Comparison of ENCODE assay signal across 7 cellular contexts in the genomic region with DNA sequence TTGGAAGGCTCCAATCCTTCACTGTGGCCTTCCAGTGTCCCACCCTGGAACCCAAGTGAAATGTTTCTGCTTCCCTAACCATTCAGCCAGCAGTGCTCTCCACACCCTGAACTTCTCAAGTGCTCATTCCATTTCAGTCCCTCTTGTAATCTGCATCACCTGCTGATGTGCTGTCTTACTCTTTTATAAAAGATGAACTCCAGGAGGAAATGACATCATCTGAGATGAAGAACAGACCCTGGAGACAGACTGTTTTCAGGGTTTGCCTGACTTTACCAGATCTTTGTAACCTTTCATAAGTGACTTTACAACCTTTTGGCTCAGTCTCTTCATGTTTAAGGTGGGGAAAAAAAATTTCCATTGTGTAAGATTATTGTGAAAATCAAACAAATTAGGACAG.
"Had no signal": no experiment of that assay in that cellular context is flagged by ENCODE, and none has a peak within 500 bp of the region (broad histone marks: within the 10 kb centered on the region; RNA-seq: fewer than 3 reads in every experiment).

No MANE protein-coding gene starts in this region.

- H3K27ac ChIP-seq: GM23248 had no signal

- DNase-seq: GM23248, GOT3, H7, HFFc6 had no signal

- H3K9ac ChIP-seq: GM23248 had no signal

- H3K27me3 Mint-ChIP-seq: IgD-negative memory B cell had no signal

- H3K36me3 Mint-ChIP-seq: IgD-negative memory B cell had no signal

- H3K4me3 Mint-ChIP-seq: HFFc6 had no signal

- H3K4me1 ChIP-seq: HAP-1 had no signal

- H3K4me3 ChIP-seq: GM23248, HAP-1 had no signal

- H3K4me1 Mint-ChIP-seq: IgD-negative memory B cell had no signal

- ATAC-seq: HCT116 had no signal

- H3K36me3 ChIP-seq: HAP-1 had no signal

- H3K9me3 ChIP-seq: HAP-1 had no signal

- H3K27ac Mint-ChIP-seq: HFFc6 had no signal

- H2AFZ ChIP-seq: GM23248 had no signal
